ENCODE assay signal across 20 cellular contexts in the genomic region with DNA sequence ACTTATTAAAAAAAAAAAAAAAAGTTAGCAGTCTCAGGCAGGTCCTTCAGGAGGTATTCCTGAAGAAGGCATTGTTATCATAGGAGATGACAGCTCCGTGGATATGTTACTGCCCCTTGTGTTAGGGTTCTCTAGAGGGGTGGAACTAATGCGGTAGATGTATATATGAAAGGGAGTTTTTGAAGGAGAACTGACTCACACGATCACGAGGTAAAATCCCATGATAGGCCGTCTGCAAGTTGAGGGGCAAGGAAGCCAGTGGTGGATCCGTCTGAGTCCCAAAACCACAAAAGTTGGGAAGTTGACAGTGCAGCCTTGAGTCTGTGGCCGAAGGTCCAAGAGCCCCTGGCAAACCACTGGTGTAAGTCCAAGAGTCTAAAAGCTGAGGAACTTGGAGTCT.
"Had no signal": no experiment of that assay in that cellular context is flagged by ENCODE, and none has a peak within 500 bp of the region (broad histone marks: within the 10 kb centered on the region; RNA-seq: fewer than 3 reads in every experiment).

No MANE protein-coding gene starts in this region.

- H3K36me3 ChIP-seq: colonic mucosa, ovary, thyroid gland had no signal

- DNase-seq: colonic mucosa; effector memory CD4-positive, alpha-beta T cell; erythroblast; gastrocnemius medialis; natural killer cell; occipital lobe; ovary; psoas muscle; right cardiac atrium; small intestine; stimulated activated CD4-positive, alpha-beta T cell treated with anti-CD3 and anti-CD28 coated beads, Interleukin-15, amount 100 ng/mL, for 24 hours; stimulated activated CD4-positive, alpha-beta T cell treated with anti-CD3 and anti-CD28 coated beads, Interleukin-2, amount 100 ng/mL, for 48 hours; stimulated activated naive B cell treated with anti-CD40 and anti-IgM and Interleukin-4, amounts not matched to agents 10 μg/mL and 1 μg/mL and 100 μg/mL, for 72 hours; stimulated activated naive CD8-positive, alpha-beta T cell treated with anti-CD3 and anti-CD28 coated beads, Interleukin-15, amount 100 ng/mL, for 72 hours; thyroid gland had no signal

- H3K27me3 ChIP-seq: colonic mucosa, gastrocnemius medialis, thyroid gland, vagina had no signal

- H3K4me1 ChIP-seq: colonic mucosa, psoas muscle, thyroid gland, vagina had no signal

- H3K27me3 Mint-ChIP-seq: dendritic cell treated with granulocyte-macrophage colony-stimulating factor and Interleukin-4, amounts not matched to agents 40 ng/mL and 50 ng/mL, for 4 days; memory B cell; stimulated activated naive B cell treated with anti-CD40 and anti-IgM and Interleukin-4, amounts not matched to agents 10 μg/mL and 1 μg/mL and 100 μg/mL, for 72 hours; stimulated activated naive CD8-positive, alpha-beta T cell treated with anti-CD3 and anti-CD28 coated beads, Interleukin-15, amount 100 ng/mL, for 72 hours had no signal

- H3K27ac ChIP-seq: colonic mucosa, gastrocnemius medialis, ovary, psoas muscle, thyroid gland, vagina had no signal

- H3K9me3 ChIP-seq: colonic mucosa, gastrocnemius medialis, ovary, thyroid gland, vagina had no signal

- H3K4me3 Mint-ChIP-seq: dendritic cell treated with granulocyte-macrophage colony-stimulating factor and Interleukin-4, amounts not matched to agents 40 ng/mL and 50 ng/mL, for 4 days; memory B cell; natural killer cell; stimulated activated naive B cell treated with anti-CD40 and anti-IgM and Interleukin-4, amounts not matched to agents 10 μg/mL and 1 μg/mL and 100 μg/mL, for 72 hours; stimulated activated naive CD8-positive, alpha-beta T cell treated with anti-CD3 and anti-CD28 coated beads, Interleukin-15, amount 100 ng/mL, for 72 hours had no signal

- H3K36me3 Mint-ChIP-seq: natural killer cell had no signal

- H3K9me3 Mint-ChIP-seq: natural killer cell; stimulated activated naive B cell treated with anti-CD40 and anti-IgM and Interleukin-4, amounts not matched to agents 10 μg/mL and 1 μg/mL and 100 μg/mL, for 72 hours had no signal

- FAIRE-seq: small intestine had no signal

- ATAC-seq: gastrocnemius medialis; left lobe of liver; stimulated activated naive B cell treated with anti-CD40 and anti-IgM and Interleukin-4, amounts not matched to agents 10 μg/mL and 1 μg/mL and 100 μg/mL, for 72 hours; stimulated activated naive CD8-positive, alpha-beta T cell treated with anti-CD3 and anti-CD28 coated beads, Interleukin-15, amount 100 ng/mL, for 72 hours had no signal

- H3K4me1 Mint-ChIP-seq: memory B cell; stimulated activated naive B cell treated with anti-CD40 and anti-IgM and Interleukin-4, amounts not matched to agents 10 μg/mL and 1 μg/mL and 100 μg/mL, for 72 hours; stimulated activated naive CD8-positive, alpha-beta T cell treated with anti-CD3 and anti-CD28 coated beads, Interleukin-15, amount 100 ng/mL, for 72 hours had no signal

- H3K4me3 ChIP-seq: colonic mucosa, gastrocnemius medialis, lung, ovary, psoas muscle, thyroid gland, vagina had no signal

- H3K27ac Mint-ChIP-seq: dendritic cell treated with granulocyte-macrophage colony-stimulating factor and Interleukin-4, amounts not matched to agents 40 ng/mL and 50 ng/mL, for 4 days; memory B cell; natural killer cell; stimulated activated naive B cell treated with anti-CD40 and anti-IgM and Interleukin-4, amounts not matched to agents 10 μg/mL and 1 μg/mL and 100 μg/mL, for 72 hours; stimulated activated naive CD8-positive, alpha-beta T cell treated with anti-CD3 and anti-CD28 coated beads, Interleukin-15, amount 100 ng/mL, for 72 hours had no signal
